19 cellular contexts compared by ENCODE assay signal in the genomic region with DNA sequence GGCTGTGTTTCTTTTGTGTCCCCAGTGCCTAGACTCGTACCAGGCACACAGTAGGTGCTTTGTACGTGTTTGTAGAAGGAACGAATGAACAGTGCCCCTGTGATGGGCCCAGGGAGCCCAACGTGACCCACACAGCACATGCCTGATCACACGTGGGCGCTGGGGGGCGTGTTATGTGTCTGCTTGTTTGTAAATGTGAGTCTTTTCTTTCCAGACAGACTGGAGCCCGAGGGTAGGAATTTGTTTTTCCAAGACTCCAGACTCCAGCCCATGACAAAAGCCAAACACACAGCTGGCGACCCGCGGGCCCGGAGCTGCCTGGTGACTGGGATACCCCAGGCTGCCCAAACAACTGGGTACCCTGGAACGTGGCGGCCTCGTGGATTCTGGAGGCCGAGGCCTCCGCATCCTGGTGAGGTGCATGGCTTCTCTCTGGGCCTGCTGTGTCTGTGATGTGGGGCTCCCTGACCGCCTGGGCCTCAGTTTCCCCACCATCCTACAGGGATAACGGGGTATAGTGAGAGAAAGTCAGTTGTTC. TPM values are rescaled to one million over a fixed set of nuclear protein-coding genes. Genes with fewer than 3 reads are reported as not detected.
DNase-seq lines count a peak whose midpoint lies in the region; ATAC-seq, FAIRE-seq and TF ChIP-seq lines count a peak whose summit lies in the region.
"Had no signal": no experiment of that assay in that cellular context is flagged by ENCODE, and none has a peak within 500 bp of the region (broad histone marks: within the 10 kb centered on the region; RNA-seq: fewer than 3 reads in every experiment).

No MANE protein-coding gene starts in this region.

- H4K5ac ChIP-seq in H1 (ENCODE audit: insufficient read length, low read depth, low read length) = no peak overlapping the region

- H2BK15ac ChIP-seq in H1 (ENCODE audit: low read length) = no peak overlapping the region

- intact Hi-C loops in Calu3 (cut with micrococcal nuclease; ENCODE audit: unreplicated experiment) = no loop called here

- no peak overlapping the region for H2BK5ac ChIP-seq in H1 (ENCODE audit: low read depth, low read length)

- no peaks in the 10 kb centered on the region for H3K4me1 Mint-ChIP-seq in Calu3 (ENCODE audit: low read depth, unreplicated experiment)

- 92% methylated on average over 19 of the region's 19 CpGs; no CpG with 5 or more reads in 1 of the 2 experiments for WGBS in H1 (ENCODE audit: extremely low coverage in 1 of 2, insufficient coverage in 1 of 2, insufficient read length in 1 of 2, insufficient replicate concordance in 2 of 2, low coverage in 1 of 2, low lambda C conversion rate in 2 of 2, missing lambda C conversion rate in 1 of 2), 2 experiments

- H3K27ac Mint-ChIP-seq in Calu3 (ENCODE audit: unreplicated experiment) = no peak overlapping the region
- H3K27ac Mint-ChIP-seq: CD8-positive, alpha-beta T cell had no signal

- peak; percentile 52 for TF ChIP-seq CTCF in DOHH2 (IDR thresholded peaks at IDR 0.05; ENCODE audit: low read depth, low read length, poor library complexity, severe bottlenecking)
- TF ChIP-seq CTCF in OCI-LY1 (IDR thresholded peaks at IDR 0.05; ENCODE audit: low read length) = peak; percentile 37
- no peak for TF ChIP-seq CTCF in H1 (IDR thresholded peaks at IDR 0.05; ENCODE audit: control extremely low read depth in 1 of 3, insufficient read depth in 1 of 3, low read depth in 1 of 3, low read length in 3 of 3)
- TF ChIP-seq CTCF in Calu3 (IDR thresholded peaks at IDR 0.05; ENCODE audit: unreplicated experiment) = no peak

- TF ChIP-seq POLR2A in H1 (IDR thresholded peaks at IDR 0.05; ENCODE audit: control extremely low read depth in 1 of 2, low read depth in 2 of 2, low read length in 2 of 2) = no peak

- no peak for TF ChIP-seq RAD21 in H1 (IDR thresholded peaks at IDR 0.05 in 1 of 2, conservative IDR thresholded peaks at IDR 0.05 in 1 of 2; ENCODE audit: low read depth in 2 of 2, low read length in 2 of 2)

- no peak for TF ChIP-seq EP300 in H1 (IDR thresholded peaks at IDR 0.05; ENCODE audit: borderline replicate concordance in 1 of 2, low read depth in 2 of 2, low read length in 2 of 2)

- H3K18ac ChIP-seq in H1 (ENCODE audit: extremely low read depth, low read length) = no peak overlapping the region

- H2BK20ac ChIP-seq in H1 (ENCODE audit: low read length) = no peak overlapping the region

- no TSS peak for BruUV-seq in Calu3 (replicated peaks; lab: Mats Ljungman, UMichigan)

- no peaks in the 10 kb centered on the region for H3K9me2 ChIP-seq in DOHH2 (replicated peaks; ENCODE audit: control insufficient read depth, low read length)
- H3K9me2 ChIP-seq in OCI-LY1 (ENCODE audit: low read depth, low read length) = no peaks in the 10 kb centered on the region
- H3K9me2 ChIP-seq: SK-N-SH had no signal

- 0 out of 22 replicates have a peak, but pooled peaks cover 0 to under 1% (median 0%) of the 10 kb centered on the region in 11 experiments for H3K36me3 ChIP-seq in BLaER1 treated with 17β-estradiol and CSF1 and Interleukin-3, amounts not matched to agents 10 nM and 100 nM
- H3K36me3 ChIP-seq in DOHH2 (ENCODE audit: control insufficient read depth, low read length) = no peaks in the 10 kb centered on the region
- H3K36me3 ChIP-seq in OCI-LY1 (ENCODE audit: insufficient read depth, low read length) = no peaks in the 10 kb centered on the region
- H3K36me3 ChIP-seq in H1 (ENCODE audit: control insufficient read depth in 2 of 4, insufficient read depth in 4 of 4, low read length in 3 of 4) = no peaks in the 10 kb centered on the region
- H3K36me3 ChIP-seq: BE2C had no signal

- POLR2A ChIA-PET in H1 (lab: Charles Lee; ENCODE audit: partially characterized antibody) = no interaction called here

- H3K27me3 ChIP-seq in BLaER1 treated with 17β-estradiol and CSF1 and Interleukin-3, amounts not matched to agents 10 nM and 100 nM = peaks cover 0 to 20% (median 0%) of the 10 kb centered on the region in 11 experiments; a peak in 4 of 22 replicates
- H3K27me3 ChIP-seq in DOHH2 (ENCODE audit: control insufficient read depth, low read length) (no peaks in the 10 kb centered on the region), OCI-LY1 (ENCODE audit: insufficient read depth, low read length) (no peaks in the 10 kb centered on the region), H1 (replicated peaks in 1 of 4; ENCODE audit: control insufficient read depth in 3 of 4, extremely low read depth in 1 of 4, insufficient read depth in 3 of 4, low read length in 3 of 4) (no peaks in the 10 kb centered on the region; a peak in 1 of 7 replicates)

- ATAC-seq in GM18873 (IDR thresholded peaks at IDR 0.05; ENCODE audit: low FRiP score, unreplicated experiment) = no peak
- ATAC-seq: CD8-positive, alpha-beta T cell; HCT116 had no signal

- H3K9ac ChIP-seq in BLaER1 treated with 17β-estradiol and CSF1 and Interleukin-3, amounts not matched to agents 10 nM and 100 nM = peak overlapping the region in 10 of 11 experiments; percentile 13 to 77 (median 65); a peak in 13 of 22 replicates
- peak overlapping the region; percentile 62; the same call in 1 of the 2 replicates for H3K9ac ChIP-seq in OCI-LY1 (ENCODE audit: low read length)
- H3K9ac ChIP-seq in H1 (replicated peaks in 1 of 4; ENCODE audit: extremely low read depth in 1 of 4, low read depth in 3 of 4, low read length in 3 of 4) = no peak overlapping the region
- H3K9ac ChIP-seq: SK-N-SH had no signal

- H2AFZ ChIP-seq in OCI-LY1 (ENCODE audit: low read length) (no peak overlapping the region), H1 (ENCODE audit: low read length) (no peak overlapping the region)

- H3K4me2 ChIP-seq in BLaER1 treated with 17β-estradiol and CSF1 and Interleukin-3, amounts not matched to agents 10 nM and 100 nM = peak overlapping the region; percentile 79 to 99 (median 95)
- peak overlapping the region; percentile 93 for H3K4me2 ChIP-seq in DOHH2 (ENCODE audit: low read length)
- H3K4me2 ChIP-seq in OCI-LY1 (ENCODE audit: low read length) = peak overlapping the region; percentile 4; the same call in 1 of the 2 replicates
- no peak overlapping the region for H3K4me2 ChIP-seq in H1 (ENCODE audit: insufficient read depth in 1 of 2, low read depth in 2 of 2, low read length in 2 of 2)
- H3K4me2 ChIP-seq: SK-N-SH had no signal

- peak overlapping the region; percentile 6 for H4K91ac ChIP-seq in H1 (replicated peaks; ENCODE audit: insufficient read length, low read length)

- CTCF ChIA-PET in H1 (lab: Charles Lee; ENCODE audit: partially characterized antibody) = interaction anchor here (1.8 kb wide), 1 partner anchor 175 kb away, joined by 7 read pairs; no protein-coding TSS in a partner anchor
- CTCF ChIA-PET in Calu3 (lab: Charles Lee) = no interaction called here

- peaks cover 78% of the 10 kb centered on the region for H3K27me3 Mint-ChIP-seq in Calu3 (ENCODE audit: unreplicated experiment)

- no peak overlapping the region for H2BK12ac ChIP-seq in H1 (ENCODE audit: low read depth, low read length)

- H3K4ac ChIP-seq in H1 (replicated peaks; ENCODE audit: insufficient read length, low read depth, low read length) = peak overlapping the region; percentile 38

- peaks cover 28 to 91% (median 84%) of the 10 kb centered on the region in 10 experiments for H3K4me1 ChIP-seq in BLaER1 treated with 17β-estradiol and CSF1 and Interleukin-3, amounts not matched to agents 10 nM and 100 nM
- H3K4me1 ChIP-seq in DOHH2 (ENCODE audit: control insufficient read depth, low read length) (peaks cover 66% of the 10 kb centered on the region), OCI-LY1 (ENCODE audit: insufficient read depth, low read length, severe bottlenecking) (peaks cover 86% of the 10 kb centered on the region), H1 (replicated peaks in 1 of 4; ENCODE audit: control insufficient read depth in 3 of 4, insufficient read depth in 4 of 4, low read length in 3 of 4) (peaks cover 0 to 14% (median 11%) of the 10 kb centered on the region in 4 experiments; a peak in 6 of 7 replicates)
- H3K4me1 ChIP-seq: BE2C had no signal

- H3F3A ChIP-seq in DOHH2 (ENCODE audit: control insufficient read depth, insufficient read depth) = peaks cover 33% of the 10 kb centered on the region
- no peaks in the 10 kb centered on the region for H3F3A ChIP-seq in OCI-LY1 (ENCODE audit: insufficient read depth, low read length)

- peak overlapping the region in 3 of 10 experiments; percentile 25 to 44 (median 35); a peak in 5 of 20 replicates for H3K4me3 ChIP-seq in BLaER1 treated with 17β-estradiol and CSF1 and Interleukin-3, amounts not matched to agents 10 nM and 100 nM
- H3K4me3 ChIP-seq in DOHH2 (ENCODE audit: low read length) = peak overlapping the region; percentile 71
- no peak overlapping the region for H3K4me3 ChIP-seq in OCI-LY1 (ENCODE audit: low read depth, low read length, poor library complexity, severe bottlenecking)
- H3K4me3 ChIP-seq in H1 (ENCODE audit: extremely low read depth in 1 of 4, insufficient read depth in 2 of 4, low read depth in 3 of 4, low read length in 4 of 4) = no peak overlapping the region

- peaks cover 2 to 15% (median 10%) of the 10 kb centered on the region in 11 experiments for H3K9me3 ChIP-seq in BLaER1 treated with 17β-estradiol and CSF1 and Interleukin-3, amounts not matched to agents 10 nM and 100 nM (replicated peaks in 1 of 11)
- peaks cover 2% of the 10 kb centered on the region for H3K9me3 ChIP-seq in DOHH2 (ENCODE audit: control insufficient read depth, insufficient read depth, low read length)
- H3K9me3 ChIP-seq in OCI-LY1 (ENCODE audit: low read length) = peaks cover under 1% of the 10 kb centered on the region; the same call in 1 of the 2 replicates
- H3K9me3 ChIP-seq in H1 (ENCODE audit: insufficient read depth in 2 of 2, low read depth in 1 of 2, low read length in 1 of 2) = 0 out of 4 replicates have a peak, but pooled peaks cover 0 to under 1% of the 10 kb centered on the region in 2 experiments
- H3K9me3 ChIP-seq: BE2C, SK-N-SH had no signal

- H4K20me1 ChIP-seq in BLaER1 treated with 17β-estradiol and CSF1 and Interleukin-3, amounts not matched to agents 10 nM and 100 nM = no peaks in the 10 kb centered on the region
- H4K20me1 ChIP-seq in DOHH2 (ENCODE audit: control insufficient read depth, insufficient read depth, low read depth, low read length) = no peaks in the 10 kb centered on the region
- H4K20me1 ChIP-seq in OCI-LY1 (ENCODE audit: insufficient read depth, low read length) = no peaks in the 10 kb centered on the region
- no peaks in the 10 kb centered on the region for H4K20me1 ChIP-seq in H1 (replicated peaks in 1 of 2; ENCODE audit: control insufficient read depth in 1 of 2, insufficient read depth in 2 of 2, low read length in 2 of 2)

- no peaks in the 10 kb centered on the region for H3K79me1 ChIP-seq in H1 (ENCODE audit: low read depth, low read length)

- H3K23me2 ChIP-seq in H1 (ENCODE audit: low read depth, low read length) = no peaks in the 10 kb centered on the region

- no peak overlapping the region for H2BK120ac ChIP-seq in H1 (replicated peaks; ENCODE audit: low read depth, low read length)

- FAIRE-seq in H1 (lab: Jason Lieb, UNC) = no peak

- H3K14ac ChIP-seq in H1 (ENCODE audit: insufficient read length) = no peak overlapping the region

- H3K36me3 Mint-ChIP-seq in Calu3 (ENCODE audit: insufficient read depth, unreplicated experiment) = no peaks in the 10 kb centered on the region
- H3K36me3 Mint-ChIP-seq: CD8-positive, alpha-beta T cell had no signal

- no peak overlapping the region for H4K8ac ChIP-seq in H1 (ENCODE audit: extremely low read depth, insufficient read depth, low read length)

- no peak overlapping the region for H3K23ac ChIP-seq in H1 (ENCODE audit: insufficient read length)

- no peaks in the 10 kb centered on the region for H3K79me2 ChIP-seq in DOHH2 (ENCODE audit: control insufficient read depth, low read length)
- no peaks in the 10 kb centered on the region for H3K79me2 ChIP-seq in OCI-LY1 (ENCODE audit: insufficient read depth, low read length)
- no peaks in the 10 kb centered on the region for H3K79me2 ChIP-seq in H1 (ENCODE audit: control insufficient read depth in 1 of 2, insufficient read depth in 2 of 2, low read length in 2 of 2)

- no peak overlapping the region for H3K56ac ChIP-seq in H1 (replicated peaks; ENCODE audit: insufficient read length, low read depth, low read length)

- DNase-seq in H1 (ENCODE audit: low read depth in 1 of 2, low spot score in 2 of 2) (no peak), Calu3 (no peak), NOMO-1 treated with dmso at 0.1 percent for 144 hours (lab: John Stamatoyannopoulos, UW; ENCODE audit: unreplicated experiment) (no peak)
- DNase-seq: BE2C; CD8-positive, alpha-beta T cell; KBM-7; NCI-H1048; NCI-H1436 treated with DMSO at 0.1 percent for 48 hours; NCI-H2107; NCI-H446; NK-92 treated with Interleukin-12 subunit alpha and Interleukin-12 subunit beta, amount 100 ng/mL, for 24 hours; SK-N-SH; T-helper 1 cell; T1000 had no signal

- H2AK5ac ChIP-seq in H1 (ENCODE audit: low read depth, low read length) = no peak overlapping the region

- H3K9me3 Mint-ChIP-seq in Calu3 (ENCODE audit: low read depth, unreplicated experiment) = no peaks in the 10 kb centered on the region
- H3K9me3 Mint-ChIP-seq: CD8-positive, alpha-beta T cell had no signal

- no peak overlapping the region for H3K4me3 Mint-ChIP-seq in Calu3 (ENCODE audit: low read depth, unreplicated experiment)
- H3K4me3 Mint-ChIP-seq: CD8-positive, alpha-beta T cell had no signal

- peak overlapping the region in 7 of 11 experiments; percentile 66 to 88 (median 74); a peak in 13 of 22 replicates for H3K27ac ChIP-seq in BLaER1 treated with 17β-estradiol and CSF1 and Interleukin-3, amounts not matched to agents 10 nM and 100 nM
- H3K27ac ChIP-seq in DOHH2 (ENCODE audit: low read depth, low read length) (peak overlapping the region; percentile 100), OCI-LY1 (ENCODE audit: low read depth, low read length, poor library complexity, severe bottlenecking) (peak overlapping the region; percentile 99), H1 (ENCODE audit: low read depth, low read length) (no peak overlapping the region)

RNA-seq across cellular contexts. Expression of a gene that starts 14.9 kb away (rescaled TPM):
- total RNA-seq in H1 (2021; fragmentation: NEBNext Ultra II Directional; extraction: Animal tissue kit (Norgen Biotek cat#: 25700)) = 1.3 and 2.7 TPM in 2 replicates
- 0.51 and 1.5 TPM in 2 replicates for polyA plus RNA-seq in H1 (2011; rRNA removed)
- polyA plus RNA-seq in H1 (2011; cell fraction: cytosol; rRNA removed) = 0.62 TPM
- 3.9 TPM for polyA plus RNA-seq in H1 (2011; cell fraction: nucleus; rRNA removed)
- polyA plus RNA-seq in H1 (2012, experiment 1 of 2) = 0.99 to 1.7 TPM (median 1.2 TPM) in 4 replicates
- 1.1 TPM for polyA plus RNA-seq in H1 (2012, experiment 2 of 2)
- polyA plus RNA-seq in H1 (2013, experiment 1 of 2) = 1.6 TPM
- 1.2 TPM for polyA plus RNA-seq in H1 (2013, experiment 2 of 2)
- 0.59 and 0.66 TPM in 2 replicates for polyA minus RNA-seq in H1 (2011; rRNA and poly(A)+ RNA removed)
- polyA minus RNA-seq in H1 (2011; cell fraction: cytosol; rRNA and poly(A)+ RNA removed) = 2.9 TPM
- 2.1 TPM for polyA minus RNA-seq in H1 (2011; cell fraction: nucleus; rRNA and poly(A)+ RNA removed)
- not detected in 2 replicates for total RNA-seq in Calu3 (2022)
- polyA plus RNA-seq: SK-N-SH had no signal

Comparison
In these comparisons a context has a peak if more than half of its experiments do, and no peak if none do; other contexts are left out.
1. H3K4me2 ChIP-seq: peak in BLaER1 treated with 17β-estradiol and CSF1 and Interleukin-3, amounts not matched to agents 10 nM and 100 nM (11 of 11), DOHH2 (single experiment) and OCI-LY1 (single experiment); none in H1 (0 of 2).
2. H3K9ac ChIP-seq: peak in BLaER1 treated with 17β-estradiol and CSF1 and Interleukin-3, amounts not matched to agents 10 nM and 100 nM (10 of 11) and OCI-LY1 (single experiment); none in H1 (0 of 4).
3. CTCF ChIP-seq: peak in DOHH2 (single experiment) and OCI-LY1 (single experiment); none in H1 (0 of 3) and Calu3 (single experiment).